In the genomic region with DNA sequence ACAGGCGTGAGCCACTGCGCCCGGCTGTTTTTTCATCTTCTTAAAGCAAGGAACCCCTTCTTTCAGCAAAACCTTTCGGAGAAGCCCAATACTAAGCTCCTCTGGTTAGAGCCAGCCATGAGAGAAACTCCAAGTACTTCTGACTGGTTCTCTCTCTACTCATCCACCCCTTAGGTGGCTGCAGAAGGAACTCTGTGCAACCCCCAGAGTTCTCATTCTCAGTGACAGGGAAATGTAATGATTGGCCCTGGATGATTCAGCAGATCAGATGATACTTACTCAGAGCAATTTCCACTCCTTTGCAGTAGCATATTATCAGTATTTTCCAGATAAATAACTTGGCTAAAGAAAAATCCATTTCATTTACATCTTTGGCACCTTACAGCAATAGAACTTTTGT, we compare ENCODE assay signal across 14 cellular contexts. TPM values are rescaled to one million over a fixed set of nuclear protein-coding genes. Genes with fewer than 3 reads are reported as not detected.
DNase-seq lines count a peak whose midpoint lies in the region; ATAC-seq and TF ChIP-seq lines count a peak whose summit lies in the region.
"Had no signal": no experiment of that assay in that cellular context is flagged by ENCODE, and none has a peak within 500 bp of the region (broad histone marks: within the 10 kb centered on the region; RNA-seq: fewer than 3 reads in every experiment).

No MANE protein-coding gene starts in this region.

- no peaks in the 10 kb centered on the region for H3K9me3 Mint-ChIP-seq in WTC11
- H3K9me3 Mint-ChIP-seq: activated CD4-positive, alpha-beta memory T cell treated with anti-CD3 and anti-CD28 coated beads, Interleukin-2, amount 10 ng/mL, durations not matched to agents 7 days and 5 days; type B pancreatic cell had no signal

- no peaks in the 10 kb centered on the region for H3K9me3 ChIP-seq in WERI-Rb-1 (ENCODE audit: severe bottlenecking)

- H3K27me3 ChIP-seq in WERI-Rb-1 (ENCODE audit: insufficient read depth, low read depth, severe bottlenecking), result no peaks in the 10 kb centered on the region

- no peaks in the 10 kb centered on the region for H3K36me3 ChIP-seq in WERI-Rb-1

- H3K27ac Mint-ChIP-seq in WTC11, result 0 out of 2 replicates have a peak overlapping the region, but pooled peaks have one; percentile 41
- H3K27ac Mint-ChIP-seq: activated CD4-positive, alpha-beta memory T cell treated with anti-CD3 and anti-CD28 coated beads, Interleukin-2, amount 10 ng/mL, durations not matched to agents 7 days and 5 days; type B pancreatic cell had no signal

- ATAC-seq in WTC11 (no peak), GM19023 (IDR thresholded peaks at IDR 0.05; ENCODE audit: unreplicated experiment) (no peak)

- H3K4me3 Mint-ChIP-seq in WTC11, result no peak overlapping the region
- H3K4me3 Mint-ChIP-seq: activated CD4-positive, alpha-beta memory T cell treated with anti-CD3 and anti-CD28 coated beads, Interleukin-2, amount 10 ng/mL, durations not matched to agents 7 days and 5 days; type B pancreatic cell had no signal

- DNase-seq in NOMO-1 treated with DMSO at 0.1 percent for 48 hours (lab: John Stamatoyannopoulos, UW; ENCODE audit: unreplicated experiment) (peak; percentile 4), NOMO-1 treated with dmso at 0.1 percent for 144 hours (lab: John Stamatoyannopoulos, UW; ENCODE audit: unreplicated experiment) (no peak), WTC11 (ENCODE audit: low spot score) (no peak), foreskin fibroblast (peak; percentile 41 to 71), superior temporal gyrus (ENCODE audit: extremely low spot score) (peak; percentile 68), HUDEP-2 (lab: John Stamatoyannopoulos, UW; ENCODE audit: unreplicated experiment in 76 of 76) (no peak), WERI-Rb-1 (no peak)
- DNase-seq: 8988T; activated CD4-positive, alpha-beta memory T cell treated with anti-CD3 and anti-CD28 coated beads, Interleukin-2, amount 10 ng/mL, durations not matched to agents 7 days and 5 days; activated gamma-delta T cell; DMS153; T-helper 1 cell had no signal

- POLR2A ChIA-PET in WTC11 (lab: Charles Lee), result interaction anchor here (0.7 kb wide), 1 partner anchor 57 kb away, joined by 8 read pairs; no protein-coding TSS in a partner anchor

- H3K4me3 ChIP-seq in foreskin fibroblast (ENCODE audit: low read depth in 1 of 2, low read length in 2 of 2) (no peak overlapping the region), WERI-Rb-1 (ENCODE audit: low read depth, low read length) (no peak overlapping the region)

- peaks cover 7% of the 10 kb centered on the region; the same call in 1 of the 2 replicates for H3K36me3 Mint-ChIP-seq in WTC11
- H3K36me3 Mint-ChIP-seq: type B pancreatic cell had no signal

- no peak overlapping the region for H3K27ac ChIP-seq in WERI-Rb-1

- H3K27me3 Mint-ChIP-seq in WTC11 (ENCODE audit: low read depth), result no peaks in the 10 kb centered on the region

- peaks cover 29% of the 10 kb centered on the region for H3K4me1 Mint-ChIP-seq in WTC11

- CTCF ChIA-PET in WTC11 (lab: Charles Lee), result interaction anchor here (0.6 to 2.0 kb wide), 7 partner anchors 13 to 615 kb away, joined by 3 to 8 read pairs (median 4); no protein-coding TSS in a partner anchor

- TF ChIP-seq CTCF in WTC11 (IDR thresholded peaks at IDR 0.05) (no peak), foreskin fibroblast (IDR thresholded peaks at IDR 0.05; ENCODE audit: low read depth, low read length) (no peak), WERI-Rb-1 (IDR thresholded peaks at IDR 0.05; ENCODE audit: low read depth, low read length) (no peak)

TF ChIP-seq in WTC11, 78 proteins besides CTCF, POLR2A, EP300 and RAD21:
- TF ChIP-seq MXD4 (CRISPR knock-in tag; IDR thresholded peaks at IDR 0.05; ENCODE audit: borderline replicate concordance) (no peak), SMAD3 (CRISPR knock-in tag; IDR thresholded peaks at IDR 0.05; ENCODE audit: borderline replicate concordance) (no peak), HMGA2 (CRISPR knock-in tag; IDR thresholded peaks at IDR 0.05) (no peak), ELF4 (CRISPR knock-in tag; IDR thresholded peaks at IDR 0.05; ENCODE audit: low read depth) (no peak)
- TF ChIP-seq, protein P1, sequence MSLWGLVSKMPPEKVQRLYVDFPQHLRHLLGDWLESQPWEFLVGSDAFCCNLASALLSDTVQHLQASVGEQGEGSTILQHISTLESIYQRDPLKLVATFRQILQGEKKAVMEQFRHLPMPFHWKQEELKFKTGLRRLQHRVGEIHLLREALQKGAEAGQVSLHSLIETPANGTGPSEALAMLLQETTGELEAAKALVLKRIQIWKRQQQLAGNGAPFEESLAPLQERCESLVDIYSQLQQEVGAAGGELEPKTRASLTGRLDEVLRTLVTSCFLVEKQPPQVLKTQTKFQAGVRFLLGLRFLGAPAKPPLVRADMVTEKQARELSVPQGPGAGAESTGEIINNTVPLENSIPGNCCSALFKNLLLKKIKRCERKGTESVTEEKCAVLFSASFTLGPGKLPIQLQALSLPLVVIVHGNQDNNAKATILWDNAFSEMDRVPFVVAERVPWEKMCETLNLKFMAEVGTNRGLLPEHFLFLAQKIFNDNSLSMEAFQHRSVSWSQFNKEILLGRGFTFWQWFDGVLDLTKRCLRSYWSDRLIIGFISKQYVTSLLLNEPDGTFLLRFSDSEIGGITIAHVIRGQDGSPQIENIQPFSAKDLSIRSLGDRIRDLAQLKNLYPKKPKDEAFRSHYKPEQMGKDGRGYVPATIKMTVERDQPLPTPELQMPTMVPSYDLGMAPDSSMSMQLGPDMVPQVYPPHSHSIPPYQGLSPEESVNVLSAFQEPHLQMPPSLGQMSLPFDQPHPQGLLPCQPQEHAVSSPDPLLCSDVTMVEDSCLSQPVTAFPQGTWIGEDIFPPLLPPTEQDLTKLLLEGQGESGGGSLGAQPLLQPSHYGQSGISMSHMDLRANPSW (CRISPR knock-in tag; conservative IDR thresholded peaks at IDR 0.05; ENCODE audit: low read depth), result no peak
- TF ChIP-seq, protein P2, sequence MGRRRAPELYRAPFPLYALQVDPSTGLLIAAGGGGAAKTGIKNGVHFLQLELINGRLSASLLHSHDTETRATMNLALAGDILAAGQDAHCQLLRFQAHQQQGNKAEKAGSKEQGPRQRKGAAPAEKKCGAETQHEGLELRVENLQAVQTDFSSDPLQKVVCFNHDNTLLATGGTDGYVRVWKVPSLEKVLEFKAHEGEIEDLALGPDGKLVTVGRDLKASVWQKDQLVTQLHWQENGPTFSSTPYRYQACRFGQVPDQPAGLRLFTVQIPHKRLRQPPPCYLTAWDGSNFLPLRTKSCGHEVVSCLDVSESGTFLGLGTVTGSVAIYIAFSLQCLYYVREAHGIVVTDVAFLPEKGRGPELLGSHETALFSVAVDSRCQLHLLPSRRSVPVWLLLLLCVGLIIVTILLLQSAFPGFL (CRISPR knock-in tag; IDR thresholded peaks at IDR 0.05; ENCODE audit: borderline replicate concordance), result no peak
- TF ChIP-seq, protein P3, sequence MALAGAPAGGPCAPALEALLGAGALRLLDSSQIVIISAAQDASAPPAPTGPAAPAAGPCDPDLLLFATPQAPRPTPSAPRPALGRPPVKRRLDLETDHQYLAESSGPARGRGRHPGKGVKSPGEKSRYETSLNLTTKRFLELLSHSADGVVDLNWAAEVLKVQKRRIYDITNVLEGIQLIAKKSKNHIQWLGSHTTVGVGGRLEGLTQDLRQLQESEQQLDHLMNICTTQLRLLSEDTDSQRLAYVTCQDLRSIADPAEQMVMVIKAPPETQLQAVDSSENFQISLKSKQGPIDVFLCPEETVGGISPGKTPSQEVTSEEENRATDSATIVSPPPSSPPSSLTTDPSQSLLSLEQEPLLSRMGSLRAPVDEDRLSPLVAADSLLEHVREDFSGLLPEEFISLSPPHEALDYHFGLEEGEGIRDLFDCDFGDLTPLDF (CRISPR knock-in tag; IDR thresholded peaks at IDR 0.05), result no peak

RNA-seq across cellular contexts. Expression of a gene that starts 3.1 kb away (rescaled TPM):
- 24.5 to 56.6 TPM (median 31.8 TPM) in 3 replicates for total RNA-seq in WTC11 (2021)

RNA-seq across cellular contexts. Expression of a gene that starts 28.8 kb away (rescaled TPM):
- 21.4 to 27.0 TPM (median 25.5 TPM) in 3 replicates for total RNA-seq in WTC11 (2021)

Comparison
In these comparisons a context has a peak if more than half of its experiments do, and no peak if none do; other contexts are left out.
1. DNase-seq: peak in NOMO-1 treated with DMSO at 0.1 percent for 48 hours (single experiment), foreskin fibroblast (2 of 2) and superior temporal gyrus (single experiment); none in NOMO-1 treated with dmso at 0.1 percent for 144 hours (single experiment), WTC11 (single experiment), HUDEP-2 (0 of 76) and WERI-Rb-1 (single experiment).